In genomic region chr5:3177338-3177737, GRCh38 we compare ENCODE assay signal across 25 cellular contexts.
"Had no signal": no experiment of that assay in that cellular context is flagged by ENCODE, and none has a peak within 500 bp of the region (broad histone marks: within the 10 kb centered on the region; RNA-seq: fewer than 3 reads in every experiment).

No MANE protein-coding gene starts in this region.

- H3K9me3 Mint-ChIP-seq: dendritic cell treated with granulocyte-macrophage colony-stimulating factor and Interleukin-4, amounts not matched to agents 40 ng/mL and 50 ng/mL, for 4 days; endodermal cell had no signal

- H3K27ac Mint-ChIP-seq: dendritic cell treated with granulocyte-macrophage colony-stimulating factor and Interleukin-4, amounts not matched to agents 40 ng/mL and 50 ng/mL, for 4 days; effector memory CD8-positive, alpha-beta T cell; endodermal cell; immature natural killer cell; naive thymus-derived CD4-positive, alpha-beta T cell had no signal

- H3K36me3 ChIP-seq: colonic mucosa, gastroesophageal sphincter, heart left ventricle, left lung, lower lobe of right lung had no signal

- FAIRE-seq: endometrium, frontal cortex, kidney had no signal

- H3K27me3 ChIP-seq: colonic mucosa, foreskin keratinocyte, left lung had no signal

- H3K9me3 ChIP-seq: colonic mucosa, gastroesophageal sphincter, heart left ventricle, left lung, lower lobe of right lung had no signal

- H3K4me1 Mint-ChIP-seq: endodermal cell; immature natural killer cell; naive thymus-derived CD4-positive, alpha-beta T cell had no signal

- H3K36me3 Mint-ChIP-seq: immature natural killer cell; naive thymus-derived CD4-positive, alpha-beta T cell had no signal

- H3K4me3 Mint-ChIP-seq: dendritic cell treated with granulocyte-macrophage colony-stimulating factor and Interleukin-4, amounts not matched to agents 40 ng/mL and 50 ng/mL, for 4 days; effector memory CD8-positive, alpha-beta T cell; endodermal cell; immature natural killer cell; naive thymus-derived CD4-positive, alpha-beta T cell had no signal

- DNase-seq: colonic mucosa; cortex of kidney; effector CD8-positive, alpha-beta T cell; effector memory CD8-positive, alpha-beta T cell; endodermal cell; erythroblast; foreskin keratinocyte; heart left ventricle; hippocampal formation; immature natural killer cell; islet precursor cell; kidney; kidney glomerular epithelial cell; left colon; left lung; left ventricle myocardium superior; lower lobe of right lung; mesenchymal stem cell; midbrain; naive thymus-derived CD4-positive, alpha-beta T cell had no signal

- H3K27ac ChIP-seq: colonic mucosa, epithelial cell of prostate, foreskin keratinocyte, gastroesophageal sphincter, heart left ventricle, left lung, lower lobe of right lung had no signal

- H3K4me1 ChIP-seq: colonic mucosa, foreskin keratinocyte, gastroesophageal sphincter, heart left ventricle, left lung, lower lobe of right lung had no signal

- H3K4me3 ChIP-seq: colonic mucosa, gastroesophageal sphincter, heart left ventricle, left lung, lower lobe of right lung had no signal

- H3K27me3 Mint-ChIP-seq: dendritic cell treated with granulocyte-macrophage colony-stimulating factor and Interleukin-4, amounts not matched to agents 40 ng/mL and 50 ng/mL, for 4 days; effector memory CD8-positive, alpha-beta T cell had no signal
